ENCODE assay signal across 4 cellular contexts in the genomic region with DNA sequence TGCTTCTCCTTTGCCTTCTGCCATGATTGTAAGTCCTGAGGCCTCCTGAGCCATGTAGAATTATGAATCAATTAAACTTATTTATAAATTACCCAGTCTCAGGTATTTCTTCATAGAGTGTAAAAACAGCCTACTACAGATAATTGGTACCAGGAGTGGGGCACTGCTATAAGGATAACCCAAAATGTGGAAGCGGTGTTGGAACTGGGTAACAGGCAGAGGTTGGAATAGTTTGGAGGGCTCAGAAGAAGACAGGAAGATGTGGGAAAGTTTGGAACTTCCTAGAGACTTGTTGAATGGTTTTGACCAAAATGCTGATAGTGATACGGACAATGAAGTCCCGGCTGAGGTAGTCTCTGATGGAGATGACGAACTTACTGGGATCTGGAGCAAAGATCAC.
DNase-seq lines count a peak whose midpoint lies in the region; ATAC-seq, FAIRE-seq and TF ChIP-seq lines count a peak whose summit lies in the region.
"Not testable (repeated sequence)": the region's sequence is repeated elsewhere in the genome, so short reads cannot be mapped to it uniquely, and the experiment has no call there.

No MANE protein-coding gene starts in this region.

- H3K36me3 Mint-ChIP-seq in endothelial cell (ENCODE audit: low read depth, unreplicated experiment): peaks cover 71% of the 10 kb centered on the region
- peaks cover 50 to 68% of the 10 kb centered on the region in 2 donors for H3K36me3 Mint-ChIP-seq in stimulated activated naive B cell treated with anti-CD40 and anti-IgM and Interleukin-4, amounts not matched to agents 10 μg/mL and 1 μg/mL and 100 μg/mL, for 72 hours

- H3K9me3 ChIP-seq in HEK293 (ENCODE audit: control insufficient read depth, insufficient read depth, low read depth, low read length); K562 (replicated peaks; ENCODE audit: control insufficient read depth, insufficient read depth, low read depth, low read length): not testable (repeated sequence)

- peak overlapping the region; percentile 77 for H3K4me3 Mint-ChIP-seq in endothelial cell (ENCODE audit: unreplicated experiment)
- H3K4me3 Mint-ChIP-seq in stimulated activated naive B cell treated with anti-CD40 and anti-IgM and Interleukin-4, amounts not matched to agents 10 μg/mL and 1 μg/mL and 100 μg/mL, for 72 hours: not testable (repeated sequence)

- DNase-seq in K562 (ENCODE audit: extremely low read depth in 1 of 4, low spot score in 3 of 4); endothelial cell (ENCODE audit: low spot score); stimulated activated naive B cell treated with anti-CD40 and anti-IgM and Interleukin-4, amounts not matched to agents 10 μg/mL and 1 μg/mL and 100 μg/mL, for 72 hours: not testable (repeated sequence)

- peaks cover 12 to 46% of the 10 kb centered on the region in 2 experiments for H3K36me3 ChIP-seq in HEK293 (ENCODE audit: control insufficient read depth in 2 of 2, insufficient read depth in 1 of 2, low read length in 2 of 2)
- peaks cover 53% of the 10 kb centered on the region for H3K36me3 ChIP-seq in K562 (ENCODE audit: control insufficient read depth, insufficient read depth, low read length)

- not testable (repeated sequence) for H3K27me3 Mint-ChIP-seq in endothelial cell (ENCODE audit: unreplicated experiment); stimulated activated naive B cell treated with anti-CD40 and anti-IgM and Interleukin-4, amounts not matched to agents 10 μg/mL and 1 μg/mL and 100 μg/mL, for 72 hours

- H3K9me1 ChIP-seq in K562 (ENCODE audit: control insufficient read depth, insufficient read depth, low read length): not testable (repeated sequence)

- TF ChIP-seq EP300 in K562 (IDR thresholded peaks at IDR 0.05; ENCODE audit: low read length): not testable (repeated sequence)

- not testable (repeated sequence) for H2AFZ ChIP-seq in K562 (ENCODE audit: low read depth, low read length)

- not testable (repeated sequence) for H3K27ac Mint-ChIP-seq in endothelial cell (ENCODE audit: unreplicated experiment)
- peak overlapping the region; percentile 7 for H3K27ac Mint-ChIP-seq in stimulated activated naive B cell treated with anti-CD40 and anti-IgM and Interleukin-4, amounts not matched to agents 10 μg/mL and 1 μg/mL and 100 μg/mL, for 72 hours

- H3K27ac ChIP-seq in HEK293 (ENCODE audit: extremely low read depth, low read depth, low read length); K562 (ENCODE audit: extremely low read depth, low read depth, low read length): not testable (repeated sequence)

- not testable (repeated sequence) for H3K4me3 ChIP-seq in HEK293 (ENCODE audit: low read depth, low read length); K562

- CTCF ChIA-PET in HEK293 (lab: Yijun Ruan, JAX): interaction anchor here (1.1 kb wide), 1 partner anchor 299 kb away, joined by 5 read pairs; no protein-coding TSS in a partner anchor
- CTCF ChIA-PET in K562 (lab: Yijun Ruan, JAX; ENCODE audit: low intra/inter-chr PET ratio): not testable (repeated sequence)

- H3K9me3 Mint-ChIP-seq in endothelial cell (ENCODE audit: unreplicated experiment): peaks cover 11% of the 10 kb centered on the region
- peaks cover 13 to 19% of the 10 kb centered on the region in 2 donors for H3K9me3 Mint-ChIP-seq in stimulated activated naive B cell treated with anti-CD40 and anti-IgM and Interleukin-4, amounts not matched to agents 10 μg/mL and 1 μg/mL and 100 μg/mL, for 72 hours

- not testable (repeated sequence) for H3K79me2 ChIP-seq in K562 (ENCODE audit: control insufficient read depth, insufficient read depth, low read length)

- H3K4me1 Mint-ChIP-seq in endothelial cell (ENCODE audit: unreplicated experiment): not testable (repeated sequence)
- peaks cover 3 to 15% of the 10 kb centered on the region in 2 donors for H3K4me1 Mint-ChIP-seq in stimulated activated naive B cell treated with anti-CD40 and anti-IgM and Interleukin-4, amounts not matched to agents 10 μg/mL and 1 μg/mL and 100 μg/mL, for 72 hours

- not testable (repeated sequence) for H3K9ac ChIP-seq in K562 (ENCODE audit: insufficient read depth in 1 of 2, low read depth in 2 of 2, low read length in 2 of 2)

- intact Hi-C loops in K562 (cut with micrococcal nuclease): loop anchor here (10.0 kb wide), 1 partner anchor 111 kb away; no protein-coding TSS in a partner anchor

- not testable (repeated sequence) for FAIRE-seq in K562 (lab: Jason Lieb, UNC)

- POLR2A ChIA-PET in HEK293 (lab: Yijun Ruan, JAX); K562 (lab: Yijun Ruan, JAX): not testable (repeated sequence)

- not testable (repeated sequence) for TF ChIP-seq RAD21 in K562 (CRISPR knock-in tag; conservative IDR thresholded peaks at IDR 0.05 in 1 of 2, IDR thresholded peaks at IDR 0.05 in 1 of 2)

- not testable (repeated sequence) for TF ChIP-seq POLR2A in K562 (conservative IDR thresholded peaks at IDR 0.05)

- not testable (repeated sequence) for H3K4me2 ChIP-seq in K562 (ENCODE audit: insufficient read depth, low read length)

- not testable (repeated sequence) for H4K20me1 ChIP-seq in K562 (replicated peaks; ENCODE audit: control insufficient read depth, insufficient read depth, low read length)

- ATAC-seq in K562; stimulated activated naive B cell treated with anti-CD40 and anti-IgM and Interleukin-4, amounts not matched to agents 10 μg/mL and 1 μg/mL and 100 μg/mL, for 72 hours (replicated peaks): not testable (repeated sequence)

- H3K4me1 ChIP-seq in HEK293 (ENCODE audit: control insufficient read depth, insufficient read depth, low read length); K562 (replicated peaks in 1 of 2; ENCODE audit: control insufficient read depth in 2 of 2, insufficient read depth in 2 of 2, low read length in 2 of 2): not testable (repeated sequence)

- H3K27me3 ChIP-seq in K562 (ENCODE audit: control insufficient read depth in 2 of 2, insufficient read depth in 2 of 2, low read length in 2 of 2): not testable (repeated sequence)

- not testable (repeated sequence) for TF ChIP-seq CTCF in HEK293 (tag by site-specific recombination; IDR thresholded peaks at IDR 0.05); K562 (IDR thresholded peaks at IDR 0.05 in 2 of 3, conservative IDR thresholded peaks at IDR 0.05 in 1 of 3; ENCODE audit: insufficient read depth in 2 of 3, low read depth in 1 of 3, low read length in 3 of 3); endothelial cell (IDR thresholded peaks at IDR 0.05; ENCODE audit: unreplicated experiment)

- in situ Hi-C loops in K562 (cut with MboI): not testable (repeated sequence)

- BruUV-seq in K562 (replicated peaks; lab: Mats Ljungman, UMichigan): not testable (repeated sequence)

- 98% methylated on average over 4 of the region's 4 CpGs for WGBS in K562 (ENCODE audit: insufficient coverage, low coverage, missing lambda C conversion rate)

TF ChIP-seq in HEK293, 187 proteins besides CTCF, POLR2A, EP300 and RAD21:
- TF ChIP-seq ZNF707 (tag by site-specific recombination; IDR thresholded peaks at IDR 0.05): peak; percentile 84
TF ChIP-seq in HEK293: peak in this region for 1; not testable (repeated sequence) for 186.

TF ChIP-seq in K562, 482 proteins besides CTCF, POLR2A, EP300 and RAD21:
- TF ChIP-seq, protein P1, sequence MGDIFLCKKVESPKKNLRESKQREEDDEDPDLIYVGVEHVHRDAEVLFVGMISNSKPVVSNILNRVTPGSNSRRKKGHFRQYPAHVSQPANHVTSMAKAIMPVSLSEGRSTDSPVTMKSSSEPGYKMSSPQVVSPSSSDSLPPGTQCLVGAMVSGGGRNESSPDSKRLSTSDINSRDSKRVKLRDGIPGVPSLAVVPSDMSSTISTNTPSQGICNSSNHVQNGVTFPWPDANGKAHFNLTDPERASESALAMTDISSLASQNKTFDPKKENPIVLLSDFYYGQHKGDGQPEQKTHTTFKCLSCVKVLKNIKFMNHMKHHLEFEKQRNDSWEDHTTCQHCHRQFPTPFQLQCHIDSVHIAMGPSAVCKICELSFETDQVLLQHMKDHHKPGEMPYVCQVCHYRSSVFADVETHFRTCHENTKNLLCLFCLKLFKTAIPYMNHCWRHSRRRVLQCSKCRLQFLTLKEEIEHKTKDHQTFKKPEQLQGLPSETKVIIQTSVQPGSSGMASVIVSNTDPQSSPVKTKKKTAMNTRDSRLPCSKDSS (IDR thresholded peaks at IDR 0.05; ENCODE audit: low read depth, partially characterized antibody): peak; percentile 28
- TF ChIP-seq ZNF707 (CRISPR knock-in tag; conservative IDR thresholded peaks at IDR 0.05): peak; percentile 94
TF ChIP-seq in K562: peak in this region for 2; not testable (repeated sequence) for 480.
